Comparison of ENCODE assay signal across 32 cellular contexts in the genomic region with DNA sequence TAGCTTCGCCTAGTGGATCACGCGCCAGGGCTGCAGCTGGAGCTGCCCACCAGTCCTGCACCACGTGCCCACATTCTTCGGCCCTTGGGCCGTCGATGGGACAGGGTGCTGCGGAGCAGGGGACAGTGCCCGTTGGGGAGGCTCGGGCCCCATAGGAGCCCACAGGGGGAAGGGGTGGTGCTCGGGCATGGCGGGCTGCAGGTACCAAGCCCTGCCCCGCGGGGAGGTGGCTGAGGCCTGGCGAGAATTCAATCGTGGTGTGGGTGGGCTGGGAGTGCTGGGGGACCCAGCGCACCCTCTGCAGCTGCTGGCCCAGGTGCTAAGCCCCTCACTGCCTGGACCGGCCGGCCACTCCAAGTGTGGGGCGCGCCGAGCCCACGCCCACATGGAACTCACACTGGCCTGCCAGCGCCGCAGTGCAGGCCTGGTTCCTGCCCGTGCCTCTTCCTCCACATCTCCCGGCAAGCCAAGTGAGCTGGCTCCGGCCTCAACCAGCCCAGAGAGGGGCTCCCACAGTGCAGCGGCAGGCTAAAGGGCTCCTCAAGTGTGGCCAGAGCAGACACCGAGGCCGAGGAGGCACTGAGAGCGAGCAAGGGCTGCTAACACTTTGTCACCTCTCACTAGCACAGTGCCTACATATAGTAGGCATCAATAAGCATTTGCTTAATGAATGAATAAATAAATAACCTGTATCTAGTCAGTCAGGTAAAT.
"Had no signal": no experiment of that assay in that cellular context is flagged by ENCODE, and none has a peak within 500 bp of the region (broad histone marks: within the 10 kb centered on the region; RNA-seq: fewer than 3 reads in every experiment).

No MANE protein-coding gene starts in this region.

- FAIRE-seq: endometrium, endothelial cell of umbilical vein, frontal cortex had no signal

- H3K36me3 ChIP-seq: adrenal gland, colonic mucosa had no signal

- H3K4me1 Mint-ChIP-seq: activated CD4-positive, alpha-beta memory T cell treated with anti-CD3 and anti-CD28 coated beads, Interleukin-2, amount 10 ng/mL, durations not matched to agents 7 days and 5 days had no signal

- H3K27ac Mint-ChIP-seq: activated B cell treated with CpG ODN at 0.5 μM for 24 hours; activated CD4-positive, alpha-beta memory T cell treated with anti-CD3 and anti-CD28 coated beads, Interleukin-2, amount 10 ng/mL, durations not matched to agents 7 days and 5 days; activated naive CD4-positive, alpha-beta T cell treated with anti-CD3 and anti-CD28 coated beads for 36 hours; activated naive CD4-positive, alpha-beta T cell treated with anti-CD3 and anti-CD28 coated beads, Interleukin-2, amount 50 U/mL, for 24 hours; activated naive CD8-positive, alpha-beta T cell treated with anti-CD3 and anti-CD28 coated beads for 36 hours; activated naive CD8-positive, alpha-beta T cell treated with anti-CD3 and anti-CD28 coated beads, Interleukin-2, amount 50 U/mL, for 24 hours; activated T-helper 1 cell treated with anti-CD3 and anti-CD28 coated beads, Interleukin-12 subunit alpha, Interleukin-12 subunit beta, Interleukin-2, Interleukin-4 antibody, amounts not matched to agents 30 ng/mL and 10 ng/mL and 1 ng/mL, durations not matched to agents 14 hours and 24 hours and 36 hours; activated T-helper 2 cell treated with anti-CD3 and anti-CD28 coated beads, Interferon-gamma antibody, Interleukin-2, Interleukin-4, amounts not matched to agents 10 μg/mL and 5 μg/mL and 100 μg/mL, durations not matched to agents 14 hours and 24 hours and 36 hours; T-helper 17 cell; T-helper 2 cell treated with Interferon-gamma antibody and Interleukin-4, amounts not matched to agents 5 μg/mL and 100 μg/mL, for 36 hours had no signal

- H3K27me3 ChIP-seq: adrenal gland, body of pancreas, colonic mucosa had no signal

- H3K4me3 Mint-ChIP-seq: activated B cell treated with CpG ODN at 0.5 μM for 24 hours; activated CD4-positive, alpha-beta memory T cell treated with anti-CD3 and anti-CD28 coated beads, Interleukin-2, amount 10 ng/mL, durations not matched to agents 7 days and 5 days; activated naive CD4-positive, alpha-beta T cell treated with anti-CD3 and anti-CD28 coated beads for 36 hours; activated naive CD4-positive, alpha-beta T cell treated with anti-CD3 and anti-CD28 coated beads, Interleukin-2, amount 50 U/mL, for 24 hours; activated naive CD8-positive, alpha-beta T cell treated with anti-CD3 and anti-CD28 coated beads for 36 hours; activated naive CD8-positive, alpha-beta T cell treated with anti-CD3 and anti-CD28 coated beads, Interleukin-2, amount 50 U/mL, for 24 hours; activated T-cell treated with anti-CD3 and anti-CD28 coated beads, Interleukin-2, amount 50 U/mL, for 4 hours; activated T-helper 1 cell treated with anti-CD3 and anti-CD28 coated beads, Interleukin-12 subunit alpha, Interleukin-12 subunit beta, Interleukin-2, Interleukin-4 antibody, amounts not matched to agents 30 ng/mL and 10 ng/mL and 1 ng/mL, durations not matched to agents 14 hours and 24 hours and 36 hours; T-helper 17 cell; T-helper 2 cell treated with Interferon-gamma antibody and Interleukin-4, amounts not matched to agents 5 μg/mL and 100 μg/mL, for 36 hours had no signal

- ATAC-seq: activated CD4-positive, CD25-positive, alpha-beta regulatory T cell treated with anti-CD3 and anti-CD28 coated beads, Interleukin-2, amount 50 U/mL, for 24 hours; activated naive CD8-positive, alpha-beta T cell treated with anti-CD3 and anti-CD28 coated beads, Interleukin-2, amount 50 U/mL, for 24 hours; activated T-cell treated with anti-CD3 and anti-CD28 coated beads, Interleukin-2, amount 50 U/mL, for 4 hours; body of pancreas; T-helper 17 cell had no signal

- H3K27me3 Mint-ChIP-seq: activated B cell treated with CpG ODN at 0.5 μM for 24 hours; activated CD4-positive, alpha-beta memory T cell treated with anti-CD3 and anti-CD28 coated beads, Interleukin-2, amount 10 ng/mL, durations not matched to agents 7 days and 5 days; activated naive CD4-positive, alpha-beta T cell treated with anti-CD3 and anti-CD28 coated beads, Interleukin-2, amount 50 U/mL, for 24 hours; activated naive CD8-positive, alpha-beta T cell treated with anti-CD3 and anti-CD28 coated beads for 36 hours; activated naive CD8-positive, alpha-beta T cell treated with anti-CD3 and anti-CD28 coated beads, Interleukin-2, amount 50 U/mL, for 24 hours; T-helper 17 cell had no signal

- H3K4me3 ChIP-seq: adrenal gland, body of pancreas, colonic mucosa had no signal

- H3K4me1 ChIP-seq: adrenal gland, body of pancreas, colonic mucosa had no signal

- H3K9me3 ChIP-seq: adrenal gland, body of pancreas, colonic mucosa had no signal

- DNase-seq: activated B cell treated with CpG ODN at 0.5 μM for 24 hours; activated CD4-positive, alpha-beta memory T cell treated with anti-CD3 and anti-CD28 coated beads, Interleukin-2, amount 10 ng/mL, durations not matched to agents 7 days and 5 days; activated CD4-positive, alpha-beta T cell treated with anti-CD3 and anti-CD28 coated beads for 48 hours; activated CD4-positive, alpha-beta T cell treated with anti-CD3 and anti-CD28 coated beads, Interleukin-2, amount 50 U/mL, for 4 hours; activated CD8-positive, alpha-beta memory T cell treated with anti-CD3 and anti-CD28 coated beads, Interleukin-2, amount 50 U/mL, for 48 hours; activated effector memory CD4-positive, alpha-beta T cell treated with anti-CD3 and anti-CD28 coated beads, Interleukin-2, amount 50 U/mL, for 16 hours; activated naive CD4-positive, alpha-beta T cell treated with anti-CD3 and anti-CD28 coated beads for 36 hours; activated naive CD8-positive, alpha-beta T cell treated with anti-CD3 and anti-CD28 coated beads for 36 hours; activated naive CD8-positive, alpha-beta T cell treated with anti-CD3 and anti-CD28 coated beads, Interleukin-2, amount 50 U/mL, for 24 hours; activated T-cell treated with anti-CD3 and anti-CD28 coated beads for 4 hours; activated T-cell treated with anti-CD3 and anti-CD28 coated beads, Interleukin-2, amount 50 U/mL, for 4 hours; adrenal gland; amygdala; aorta; body of pancreas; caudate nucleus; colonic mucosa; effector CD8-positive, alpha-beta T cell; foreskin fibroblast; T-helper 1 cell; T-helper 17 cell; T1000; WERI-Rb-1 had no signal

- H3K27ac ChIP-seq: adrenal gland, body of pancreas, colonic mucosa, epithelial cell of prostate, WERI-Rb-1 had no signal

- H3K9me3 Mint-ChIP-seq: activated B cell treated with CpG ODN at 0.5 μM for 24 hours; activated naive CD4-positive, alpha-beta T cell treated with anti-CD3 and anti-CD28 coated beads for 36 hours; activated naive CD4-positive, alpha-beta T cell treated with anti-CD3 and anti-CD28 coated beads, Interleukin-2, amount 50 U/mL, for 24 hours; activated T-cell treated with anti-CD3 and anti-CD28 coated beads, Interleukin-2, amount 50 U/mL, for 4 hours; activated T-helper 1 cell treated with anti-CD3 and anti-CD28 coated beads, Interleukin-12 subunit alpha, Interleukin-12 subunit beta, Interleukin-2, Interleukin-4 antibody, amounts not matched to agents 30 ng/mL and 10 ng/mL and 1 ng/mL, durations not matched to agents 14 hours and 24 hours and 36 hours; activated T-helper 2 cell treated with anti-CD3 and anti-CD28 coated beads, Interferon-gamma antibody, Interleukin-2, Interleukin-4, amounts not matched to agents 10 μg/mL and 5 μg/mL and 100 μg/mL, durations not matched to agents 14 hours and 24 hours and 36 hours; T-helper 2 cell treated with Interferon-gamma antibody and Interleukin-4, amounts not matched to agents 5 μg/mL and 100 μg/mL, for 36 hours had no signal
